Comparison of ENCODE assay signal across 11 cellular contexts in genomic region chr11:57713849-57714248, GRCh38. TPM values are rescaled to one million over a fixed set of nuclear protein-coding genes. Genes with fewer than 3 reads are reported as not detected.
DNase-seq lines count a peak whose midpoint lies in the region; ATAC-seq and TF ChIP-seq lines count a peak whose summit lies in the region.
"Had no signal": no experiment of that assay in that cellular context is flagged by ENCODE, and none has a peak within 500 bp of the region (broad histone marks: within the 10 kb centered on the region; RNA-seq: fewer than 3 reads in every experiment).

No MANE protein-coding gene starts in this region.

- peaks cover 48% of the 10 kb centered on the region for H3K4me1 Mint-ChIP-seq in stimulated activated naive CD8-positive, alpha-beta T cell treated with anti-CD3 and anti-CD28 coated beads, Interleukin-15, Interleukin-2, amounts not matched to agents 100 ng/mL and 50 ng/mL, for 24 hours (ENCODE audit: low read depth)

- DNase-seq in stimulated activated naive CD8-positive, alpha-beta T cell treated with anti-CD3 and anti-CD28 coated beads, Interleukin-15, Interleukin-2, amounts not matched to agents 100 U/mL and 50 U/mL, for 24 hours, result no peak
- DNase-seq in adipocyte (ENCODE audit: low read depth) (no peak), vagina (ENCODE audit: extremely low spot score in 2 of 2) (no peak), mesenteric fat pad (ENCODE audit: low spot score) (no peak), HPDE6-E6E7 (ENCODE audit: extremely low spot score) (no peak)
- DNase-seq in stimulated activated CD4-positive, alpha-beta T cell treated with anti-CD3 and anti-CD28 coated beads, Interleukin-2, amount 100 ng/mL, for 24 hours, result no peak
- DNase-seq: NCI-H524 had no signal

- H3K36me3 ChIP-seq in adipocyte (ENCODE audit: control insufficient read depth, insufficient read depth, low read length, severe bottlenecking) (no peaks in the 10 kb centered on the region), liver (ENCODE audit: control insufficient read depth in 4 of 4, insufficient read depth in 3 of 4, low read depth in 1 of 4, low read length in 3 of 4) (peaks cover 0 to 3% (median 0%) of the 10 kb centered on the region in 4 donors), vagina (no peaks in the 10 kb centered on the region)
- H3K36me3 ChIP-seq: neutrophil had no signal

- H3K27me3 Mint-ChIP-seq in stimulated activated naive CD8-positive, alpha-beta T cell treated with anti-CD3 and anti-CD28 coated beads, Interleukin-15, Interleukin-2, amounts not matched to agents 100 ng/mL and 50 ng/mL, for 24 hours, result no peaks in the 10 kb centered on the region

- no peak for TF ChIP-seq RAD21 in liver (IDR thresholded peaks at IDR 0.05)

- ATAC-seq in stimulated activated naive CD8-positive, alpha-beta T cell treated with anti-CD3 and anti-CD28 coated beads, Interleukin-15, Interleukin-2, amounts not matched to agents 100 U/mL and 50 U/mL, for 24 hours, result no peak

- 91% methylated on average over 2 of the region's 2 CpGs for WGBS in liver

- peak overlapping the region; percentile 99 for H3K4me3 ChIP-seq in adipocyte (ENCODE audit: low read length)
- H3K4me3 ChIP-seq in liver (ENCODE audit: low read depth in 1 of 3, low read length in 3 of 3), result peak overlapping the region; percentile 82 to 97 (median 95)
- H3K4me3 ChIP-seq in vagina, result peak overlapping the region; percentile 98 to 100

- TF ChIP-seq POLR2A in vagina (IDR thresholded peaks at IDR 0.05), result no peak

- peaks cover 19% of the 10 kb centered on the region for H3K36me3 Mint-ChIP-seq in stimulated activated naive CD8-positive, alpha-beta T cell treated with anti-CD3 and anti-CD28 coated beads, Interleukin-15, Interleukin-2, amounts not matched to agents 100 ng/mL and 50 ng/mL, for 24 hours (ENCODE audit: low read depth)

- peak overlapping the region; percentile 98 for H3K9ac ChIP-seq in adipocyte (ENCODE audit: low read length)
- no peak overlapping the region for H3K9ac ChIP-seq in liver (ENCODE audit: low read depth in 1 of 2, low read length in 2 of 2)

- no peaks in the 10 kb centered on the region for H3K9me3 Mint-ChIP-seq in stimulated activated naive CD8-positive, alpha-beta T cell treated with anti-CD3 and anti-CD28 coated beads, Interleukin-15, Interleukin-2, amounts not matched to agents 100 ng/mL and 50 ng/mL, for 24 hours

- H3K9me3 ChIP-seq in adipocyte (ENCODE audit: control insufficient read depth, low read length) (no peaks in the 10 kb centered on the region), liver (ENCODE audit: control insufficient read depth in 4 of 4, low read length in 3 of 4) (no peaks in the 10 kb centered on the region), vagina (no peaks in the 10 kb centered on the region)
- H3K9me3 ChIP-seq: neutrophil had no signal

- peak overlapping the region; percentile 47 for H3K27ac Mint-ChIP-seq in stimulated activated naive CD8-positive, alpha-beta T cell treated with anti-CD3 and anti-CD28 coated beads, Interleukin-15, Interleukin-2, amounts not matched to agents 100 ng/mL and 50 ng/mL, for 24 hours

- H3K27me3 ChIP-seq in adipocyte (replicated peaks; ENCODE audit: control insufficient read depth, insufficient read depth, low read length) (no peaks in the 10 kb centered on the region), liver (ENCODE audit: control insufficient read depth in 4 of 4, insufficient read depth in 4 of 4, low read length in 3 of 4) (no peaks in the 10 kb centered on the region), vagina (no peaks in the 10 kb centered on the region)
- H3K27me3 ChIP-seq: neutrophil had no signal

- peaks cover 23% of the 10 kb centered on the region for H3K4me1 ChIP-seq in adipocyte (ENCODE audit: control insufficient read depth, insufficient read depth, low read length)
- peaks cover 10 to 34% (median 31%) of the 10 kb centered on the region in 4 donors for H3K4me1 ChIP-seq in liver (ENCODE audit: control insufficient read depth in 4 of 4, insufficient read depth in 4 of 4, low read length in 3 of 4)
- peaks cover 47% of the 10 kb centered on the region for H3K4me1 ChIP-seq in vagina

- intact Hi-C loops in vagina (cut with DNase I), result no loop called here

- peak overlapping the region; percentile 98 for H3K4me3 Mint-ChIP-seq in stimulated activated naive CD8-positive, alpha-beta T cell treated with anti-CD3 and anti-CD28 coated beads, Interleukin-15, Interleukin-2, amounts not matched to agents 100 ng/mL and 50 ng/mL, for 24 hours

- H3K27ac ChIP-seq in liver (ENCODE audit: low read depth in 1 of 2, low read length in 2 of 2) (no peak overlapping the region), vagina (no peak overlapping the region)
- H3K27ac ChIP-seq: neutrophil had no signal

- no peak for TF ChIP-seq CTCF in liver (IDR thresholded peaks at IDR 0.05; ENCODE audit: low read depth, low read length, missing input control)
- no peak for TF ChIP-seq CTCF in vagina (IDR thresholded peaks at IDR 0.05)

TF ChIP-seq in liver, 16 proteins besides CTCF, POLR2A, EP300 and RAD21:
- no peak for TF ChIP-seq EGR1 (IDR thresholded peaks at IDR 0.05; ENCODE audit: low read depth in 2 of 2)
- TF ChIP-seq HNF4A (conservative IDR thresholded peaks at IDR 0.05), result no peak
- no peak for TF ChIP-seq FOXA1 (IDR thresholded peaks at IDR 0.05)
- TF ChIP-seq ATF3 (IDR thresholded peaks at IDR 0.05), result no peak
- TF ChIP-seq FOXA2 (IDR thresholded peaks at IDR 0.05), result no peak
- no peak for TF ChIP-seq YY1 (IDR thresholded peaks at IDR 0.05)

RNA-seq across cellular contexts. Expression of gene TMX2, which starts 1.5 kb away (rescaled TPM):
- 10 to 100 TPM; 43.3 to 48.3 TPM for total RNA-seq in liver
- 10 to 100 TPM; 69.8 to 70.9 TPM for polyA plus RNA-seq in liver
- 44.4 TPM for total RNA-seq in vagina
- 70.1 TPM for total RNA-seq in mesenteric fat pad

RNA-seq across cellular contexts. Expression of gene MED19, which starts 1.8 kb away (rescaled TPM):
- total RNA-seq in liver, result 1 to 10 TPM; 4.4 to 5.6 TPM
- polyA plus RNA-seq in liver, result 10 to 100 TPM in 1 of 2 donors, 1 to 10 TPM in 1; 7.5 to 11.3 TPM
- 18.4 TPM for total RNA-seq in vagina
- 14.4 TPM for total RNA-seq in mesenteric fat pad

RNA-seq across cellular contexts. Expression of gene SELENOH, which starts 27.4 kb away (rescaled TPM):
- total RNA-seq in liver (10 to 100 TPM; 42.2 to 52.2 TPM), vagina (120 TPM), mesenteric fat pad (101 TPM)
- polyA plus RNA-seq in liver, result 100 to 1,000 TPM in 1 of 2 donors, 10 to 100 TPM in 1; 90.7 to 129 TPM

RNA-seq across cellular contexts. Expression of gene BTBD18, which starts 37.8 kb away (rescaled TPM):
- total RNA-seq in liver (not detected), vagina (not detected), mesenteric fat pad (not detected)
- polyA plus RNA-seq in liver, result under 1 TPM in 1 of 2 donors, not detected in 1; 0.13 TPM
- polyA plus RNA-seq: adipose tissue had no signal

RNA-seq across cellular contexts. Expression of gene ZDHHC5, which starts 45.9 kb away (rescaled TPM):
- total RNA-seq in liver, result 10 to 100 TPM; 27.1 to 31.4 TPM
- 10 to 100 TPM in 1 of 2 donors, 1 to 10 TPM in 1; 7.2 to 25.1 TPM for polyA plus RNA-seq in liver
- total RNA-seq in vagina, result 46.2 TPM
- total RNA-seq in mesenteric fat pad, result 65.4 TPM
